17 cellular contexts compared by ENCODE assay signal in genomic region chr1:55192093-55192492, GRCh38. TPM values are rescaled to one million over a fixed set of nuclear protein-coding genes. Genes with fewer than 3 reads are reported as not detected.
DNase-seq lines count a peak whose midpoint lies in the region; ATAC-seq and TF ChIP-seq lines count a peak whose summit lies in the region.
"Had no signal": no experiment of that assay in that cellular context is flagged by ENCODE, and none has a peak within 500 bp of the region (broad histone marks: within the 10 kb centered on the region; RNA-seq: fewer than 3 reads in every experiment).

No MANE protein-coding gene starts in this region.

- no peak overlapping the region for H3K27ac ChIP-seq in mesendoderm (ENCODE audit: low read depth, low read length)
- no peak overlapping the region for H3K27ac ChIP-seq in MM.1S (ENCODE audit: low read length)
- H3K27ac ChIP-seq: BLaER1 treated with 17β-estradiol and CSF1 and Interleukin-3, amounts not matched to agents 10 nM and 100 nM had no signal

- WGBS in mesendoderm (ENCODE audit: extremely low coverage, insufficient coverage, low lambda C conversion rate) = no CpG with 5 or more reads among the region's 1 CpG

- DNase-seq in NCI-H2107 treated with DMSO at 0.1 percent for 48 hours (lab: John Stamatoyannopoulos, UW; ENCODE audit: unreplicated experiment) = peak; percentile 20
- DNase-seq in NCI-H2107 (lab: John Stamatoyannopoulos, UW) = no peak
- DNase-seq in NCI-H146 (lab: John Stamatoyannopoulos, UW) = peak; percentile 77
- DNase-seq in OCI-M1 (lab: John Stamatoyannopoulos, UW) = peak; percentile 47
- DNase-seq in mesendoderm = peak; percentile 68
- no peak for DNase-seq in MM.1S
- no peak for DNase-seq in T-helper 2 cell
- DNase-seq: 8988T, DMS153, H7, IMR-90, MV-4-11, NCI-H1694, NCI-H524 treated with DMSO at 0.1 percent for 48 hours, SHP77 had no signal

- H3K4ac ChIP-seq in mesendoderm (ENCODE audit: low read depth, low read length) = no peak overlapping the region

- H2AK5ac ChIP-seq in mesendoderm (ENCODE audit: low read length) = no peak overlapping the region

- no peak overlapping the region for H3K56ac ChIP-seq in mesendoderm (ENCODE audit: low read length)

- no peak overlapping the region for H3K23ac ChIP-seq in mesendoderm (ENCODE audit: low read length)

- no peak overlapping the region for H4K5ac ChIP-seq in mesendoderm (ENCODE audit: low read length)

- no peak for TF ChIP-seq CTCF in MM.1S (IDR thresholded peaks at IDR 0.05; ENCODE audit: low read length)

- H3F3A ChIP-seq in MM.1S (ENCODE audit: insufficient read depth, low read length) = no peaks in the 10 kb centered on the region

- no peak overlapping the region for H4K8ac ChIP-seq in mesendoderm (ENCODE audit: low read depth, low read length)

- no peaks in the 10 kb centered on the region for H3K9me2 ChIP-seq in MM.1S (replicated peaks; ENCODE audit: insufficient read depth, low read length)

- no peak overlapping the region for H2AFZ ChIP-seq in MM.1S (ENCODE audit: low read length)

- no peak overlapping the region for H3K4me3 ChIP-seq in mesendoderm (ENCODE audit: low read length)
- H3K4me3 ChIP-seq in MM.1S (ENCODE audit: low read length) = no peak overlapping the region
- H3K4me3 ChIP-seq: BLaER1 treated with 17β-estradiol and CSF1 and Interleukin-3, amounts not matched to agents 10 nM and 100 nM had no signal

- H3K27me3 ChIP-seq in mesendoderm (ENCODE audit: insufficient read depth, low read length, poor library complexity) (no peaks in the 10 kb centered on the region), MM.1S (replicated peaks; ENCODE audit: insufficient read depth, low read length) (no peaks in the 10 kb centered on the region)
- H3K27me3 ChIP-seq: BLaER1 treated with 17β-estradiol and CSF1 and Interleukin-3, amounts not matched to agents 10 nM and 100 nM had no signal

- no peaks in the 10 kb centered on the region for H3K36me3 ChIP-seq in mesendoderm (ENCODE audit: control insufficient read depth, insufficient read depth, low read length)
- no peaks in the 10 kb centered on the region for H3K36me3 ChIP-seq in MM.1S (replicated peaks; ENCODE audit: insufficient read depth, low read length)

- ATAC-seq in HG03095 (IDR thresholded peaks at IDR 0.05; ENCODE audit: unreplicated experiment) = no peak

- H3K9me3 ChIP-seq in MM.1S (replicated peaks; ENCODE audit: insufficient read depth, low read length) = no peaks in the 10 kb centered on the region

- peaks cover 12% of the 10 kb centered on the region for H3K79me1 ChIP-seq in mesendoderm (ENCODE audit: low read length)

- no peak overlapping the region for H3K18ac ChIP-seq in mesendoderm (ENCODE audit: low read length)

- H3K4me1 ChIP-seq in mesendoderm (ENCODE audit: control insufficient read depth, low read depth, low read length) = peaks cover 12% of the 10 kb centered on the region
- peaks cover 18% of the 10 kb centered on the region for H3K4me1 ChIP-seq in MM.1S (ENCODE audit: low read length)

- H2BK5ac ChIP-seq in mesendoderm (ENCODE audit: low read length) = no peak overlapping the region

- no peak overlapping the region for H2BK120ac ChIP-seq in mesendoderm (ENCODE audit: low read depth, low read length)

- H2BK15ac ChIP-seq in mesendoderm (replicated peaks; ENCODE audit: low read depth) = no peak overlapping the region

- H4K20me1 ChIP-seq in MM.1S (ENCODE audit: insufficient read depth, low read length) = no peaks in the 10 kb centered on the region

- H3K79me2 ChIP-seq in mesendoderm (ENCODE audit: control insufficient read depth, insufficient read depth, low read length) (peaks cover 13% of the 10 kb centered on the region), MM.1S (ENCODE audit: low read length) (peaks cover 61% of the 10 kb centered on the region)

- H3K4me2 ChIP-seq in mesendoderm (ENCODE audit: low read length) = no peak overlapping the region
- no peak overlapping the region for H3K4me2 ChIP-seq in MM.1S (ENCODE audit: low read depth, low read length)
- H3K4me2 ChIP-seq: BLaER1 treated with 17β-estradiol and CSF1 and Interleukin-3, amounts not matched to agents 10 nM and 100 nM had no signal

- H3K9ac ChIP-seq in mesendoderm (ENCODE audit: low read length) = no peak overlapping the region
- no peak overlapping the region for H3K9ac ChIP-seq in MM.1S (ENCODE audit: low read length)
- H3K9ac ChIP-seq: BLaER1 treated with 17β-estradiol and CSF1 and Interleukin-3, amounts not matched to agents 10 nM and 100 nM had no signal

RNA-seq across cellular contexts. Expression of gene USP24, which starts 23.1 kb away (rescaled TPM):
- polyA plus RNA-seq in mesendoderm (2013, experiment 1 of 2) = 15.3 TPM
- 14.4 TPM for polyA plus RNA-seq in mesendoderm (2013, experiment 2 of 2)

Comparison
In these comparisons a context has a peak if more than half of its experiments do, and no peak if none do; other contexts are left out.
1. DNase-seq: peak in NCI-H2107 treated with DMSO at 0.1 percent for 48 hours (single experiment), NCI-H146 (single experiment), OCI-M1 (single experiment) and mesendoderm (single experiment); none in NCI-H2107 (single experiment), MM.1S (single experiment) and T-helper 2 cell (0 of 5).